ENCODE assay signal across 36 cellular contexts in the genomic region with DNA sequence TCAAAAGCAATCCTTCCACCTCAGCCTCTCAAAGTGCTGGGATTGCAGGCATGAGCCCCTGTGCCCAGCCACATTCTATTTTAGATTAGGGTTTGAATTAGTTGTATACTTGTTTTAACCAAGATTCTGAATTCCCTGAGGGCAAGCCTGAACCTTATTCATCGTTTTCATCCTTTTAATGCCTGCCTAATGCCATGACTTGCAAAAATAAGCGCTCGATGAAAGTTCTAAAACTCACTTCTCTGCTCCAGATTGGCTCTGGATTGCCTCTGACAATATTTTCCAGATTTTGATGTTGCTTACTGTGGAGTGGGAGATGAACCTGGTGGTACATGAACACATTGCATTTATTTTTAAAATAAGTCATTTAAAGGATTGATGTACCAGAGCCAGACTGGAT.
"Had no signal": no experiment of that assay in that cellular context is flagged by ENCODE, and none has a peak within 500 bp of the region (broad histone marks: within the 10 kb centered on the region; RNA-seq: fewer than 3 reads in every experiment).

No MANE protein-coding gene starts in this region.

- H3K4me1 ChIP-seq: adrenal gland, body of pancreas, breast epithelium had no signal

- H3K27me3 Mint-ChIP-seq: activated B cell treated with CpG ODN at 0.5 μM for 24 hours; activated CD4-positive, alpha-beta memory T cell treated with anti-CD3 and anti-CD28 coated beads for 36 hours; activated CD4-positive, alpha-beta T cell treated with anti-CD3 and anti-CD28 coated beads, Interleukin-2, amount 10 ng/mL, durations not matched to agents 24 days and 14 days; activated CD8-positive, alpha-beta T cell treated with anti-CD3 and anti-CD28 coated beads for 36 hours; activated naive CD8-positive, alpha-beta T cell treated with anti-CD3 and anti-CD28 coated beads for 36 hours; activated T-helper 17 cell treated with anti-CD3 and anti-CD28 coated beads, Interleukin-2, amount 50 U/mL, for 72 hours had no signal

- H3K9me3 ChIP-seq: adrenal gland, body of pancreas, breast epithelium had no signal

- H3K4me3 ChIP-seq: adrenal gland, body of pancreas, breast epithelium had no signal

- H3K4me3 Mint-ChIP-seq: activated B cell treated with CpG ODN at 0.5 μM for 24 hours; activated CD4-positive, alpha-beta memory T cell treated with anti-CD3 and anti-CD28 coated beads for 36 hours; activated CD4-positive, alpha-beta T cell treated with anti-CD3 and anti-CD28 coated beads, Interleukin-2, amount 10 ng/mL, durations not matched to agents 24 days and 14 days; activated CD8-positive, alpha-beta T cell treated with anti-CD3 and anti-CD28 coated beads for 36 hours; activated naive CD4-positive, alpha-beta T cell treated with anti-CD3 and anti-CD28 coated beads for 36 hours; activated naive CD8-positive, alpha-beta T cell treated with anti-CD3 and anti-CD28 coated beads for 36 hours; activated T-cell treated with anti-CD3 and anti-CD28 coated beads, Interleukin-2, amount 50 U/mL, for 4 hours; activated T-cell treated with anti-CD3 and anti-CD28 coated beads, Interleukin-2, amount 50 U/mL, for 72 hours; activated T-helper 1 cell treated with anti-CD3 and anti-CD28 coated beads, Interleukin-12 subunit alpha, Interleukin-12 subunit beta, Interleukin-2, Interleukin-4 antibody, amounts not matched to agents 30 ng/mL and 10 ng/mL and 1 ng/mL, durations not matched to agents 14 hours and 24 hours and 36 hours; activated T-helper 17 cell treated with anti-CD3 and anti-CD28 coated beads, Interleukin-2, amount 50 U/mL, for 72 hours; T-helper 1 cell treated with Interleukin-12 subunit alpha and Interleukin-12 subunit beta and Interleukin-4 antibody, amounts not matched to agents 30 μg/mL and 1 μg/mL, for 36 hours; T-helper 2 cell treated with Interferon-gamma antibody and Interleukin-4, amounts not matched to agents 5 μg/mL and 100 μg/mL, for 36 hours had no signal

- FAIRE-seq: astrocyte, TTC549 had no signal

- H3K9me3 Mint-ChIP-seq: activated B cell treated with CpG ODN at 0.5 μM for 24 hours; activated CD4-positive, alpha-beta memory T cell treated with anti-CD3 and anti-CD28 coated beads for 36 hours; activated CD4-positive, alpha-beta T cell treated with anti-CD3 and anti-CD28 coated beads, Interleukin-2, amount 10 ng/mL, durations not matched to agents 24 days and 14 days; activated CD8-positive, alpha-beta T cell treated with anti-CD3 and anti-CD28 coated beads for 36 hours; activated naive CD4-positive, alpha-beta T cell treated with anti-CD3 and anti-CD28 coated beads for 36 hours; activated naive CD4-positive, alpha-beta T cell treated with anti-CD3 and anti-CD28 coated beads, Interleukin-2, amount 50 U/mL, for 72 hours; activated naive CD8-positive, alpha-beta T cell treated with anti-CD3 and anti-CD28 coated beads for 36 hours; activated T-cell treated with anti-CD3 and anti-CD28 coated beads, Interleukin-2, amount 50 U/mL, for 4 hours; activated T-helper 1 cell treated with anti-CD3 and anti-CD28 coated beads, Interleukin-12 subunit alpha, Interleukin-12 subunit beta, Interleukin-2, Interleukin-4 antibody, amounts not matched to agents 30 ng/mL and 10 ng/mL and 1 ng/mL, durations not matched to agents 14 hours and 24 hours and 36 hours; activated T-helper 17 cell treated with anti-CD3 and anti-CD28 coated beads, Interleukin-2, amount 50 U/mL, for 72 hours; T-helper 1 cell treated with Interleukin-12 subunit alpha and Interleukin-12 subunit beta and Interleukin-4 antibody, amounts not matched to agents 30 μg/mL and 1 μg/mL, for 36 hours; T-helper 2 cell treated with Interferon-gamma antibody and Interleukin-4, amounts not matched to agents 5 μg/mL and 100 μg/mL, for 36 hours had no signal

- DNase-seq: activated B cell treated with CpG ODN at 0.5 μM for 24 hours; activated CD4-positive, alpha-beta memory T cell treated with anti-CD3 and anti-CD28 coated beads for 36 hours; activated CD4-positive, alpha-beta T cell treated with anti-CD3 and anti-CD28 coated beads for 4 hours; activated CD4-positive, alpha-beta T cell treated with anti-CD3 and anti-CD28 coated beads, Interleukin-2, amount 10 ng/mL, durations not matched to agents 24 days and 14 days; activated CD4-positive, alpha-beta T cell treated with anti-CD3 and anti-CD28 coated beads, Interleukin-2, amount 50 U/mL, for 1 hour; activated CD4-positive, alpha-beta T cell treated with anti-CD3 and anti-CD28 coated beads, Interleukin-2, amount 50 U/mL, for 4 hours; activated CD4-positive, CD25-positive, alpha-beta regulatory T cell treated with anti-CD3 and anti-CD28 coated beads, Interleukin-2, amount 50 U/mL, for 72 hours; activated CD8-positive, alpha-beta memory T cell treated with anti-CD3 and anti-CD28 coated beads, Interleukin-2, amount 50 U/mL, for 4 hours; activated CD8-positive, alpha-beta T cell treated with anti-CD3 and anti-CD28 coated beads for 36 hours; activated effector memory CD4-positive, alpha-beta T cell treated with anti-CD3 and anti-CD28 coated beads, Interleukin-2, amount 50 U/mL, for 16 hours; activated gamma-delta T cell treated with Interleukin-2 at 50 U/mL for 16 hours; activated naive CD4-positive, alpha-beta T cell; activated naive CD4-positive, alpha-beta T cell treated with anti-CD3 and anti-CD28 coated beads for 36 hours; activated naive CD4-positive, alpha-beta T cell treated with anti-CD3 and anti-CD28 coated beads, Interleukin-2, amount 50 U/mL, for 16 hours; activated naive CD8-positive, alpha-beta T cell treated with anti-CD3 and anti-CD28 coated beads for 36 hours; activated T-cell treated with anti-CD3 and anti-CD28 coated beads for 4 hours; activated T-cell treated with anti-CD3 and anti-CD28 coated beads, Interleukin-2, amount 50 U/mL, for 1 hour; activated T-cell treated with anti-CD3 and anti-CD28 coated beads, Interleukin-2, amount 50 U/mL, for 4 hours; activated T-cell treated with anti-CD3 and anti-CD28 coated beads, Interleukin-2, amount 50 U/mL, for 72 hours; adrenal gland; amniotic stem cell; aorta; body of pancreas; brain microvascular endothelial cell; central memory CD4-positive, alpha-beta T cell; T-helper 2 cell; T-helper 9 cell had no signal

- H3K27ac ChIP-seq: adrenal gland, body of pancreas, brain microvascular endothelial cell, breast epithelium, VCaP had no signal

- H3K27ac Mint-ChIP-seq: activated CD4-positive, alpha-beta memory T cell treated with anti-CD3 and anti-CD28 coated beads for 36 hours; activated CD4-positive, alpha-beta T cell treated with anti-CD3 and anti-CD28 coated beads, Interleukin-2, amount 10 ng/mL, durations not matched to agents 24 days and 14 days; activated CD8-positive, alpha-beta T cell treated with anti-CD3 and anti-CD28 coated beads for 36 hours; activated naive CD4-positive, alpha-beta T cell treated with anti-CD3 and anti-CD28 coated beads for 36 hours; activated naive CD4-positive, alpha-beta T cell treated with anti-CD3 and anti-CD28 coated beads, Interleukin-2, amount 50 U/mL, for 72 hours; activated naive CD8-positive, alpha-beta T cell treated with anti-CD3 and anti-CD28 coated beads for 36 hours; activated T-cell treated with anti-CD3 and anti-CD28 coated beads, Interleukin-2, amount 50 U/mL, for 72 hours; activated T-helper 1 cell treated with anti-CD3 and anti-CD28 coated beads, Interleukin-12 subunit alpha, Interleukin-12 subunit beta, Interleukin-2, Interleukin-4 antibody, amounts not matched to agents 30 ng/mL and 10 ng/mL and 1 ng/mL, durations not matched to agents 14 hours and 24 hours and 36 hours; activated T-helper 17 cell treated with anti-CD3 and anti-CD28 coated beads, Interleukin-2, amount 50 U/mL, for 72 hours; T-helper 1 cell treated with Interleukin-12 subunit alpha and Interleukin-12 subunit beta and Interleukin-4 antibody, amounts not matched to agents 30 μg/mL and 1 μg/mL, for 36 hours; T-helper 2 cell treated with Interferon-gamma antibody and Interleukin-4, amounts not matched to agents 5 μg/mL and 100 μg/mL, for 36 hours had no signal

- ATAC-seq: activated CD8-positive, alpha-beta T cell treated with anti-CD3 and anti-CD28 coated beads for 36 hours; activated naive CD4-positive, alpha-beta T cell treated with anti-CD3 and anti-CD28 coated beads, Interleukin-2, amount 50 U/mL, for 72 hours; activated T-cell treated with anti-CD3 and anti-CD28 coated beads, Interleukin-2, amount 50 U/mL, for 4 hours; activated T-cell treated with anti-CD3 and anti-CD28 coated beads, Interleukin-2, amount 50 U/mL, for 72 hours; activated T-helper 17 cell treated with anti-CD3 and anti-CD28 coated beads, Interleukin-2, amount 50 U/mL, for 72 hours; body of pancreas had no signal
